8 cellular contexts compared by ENCODE assay signal in the genomic region with DNA sequence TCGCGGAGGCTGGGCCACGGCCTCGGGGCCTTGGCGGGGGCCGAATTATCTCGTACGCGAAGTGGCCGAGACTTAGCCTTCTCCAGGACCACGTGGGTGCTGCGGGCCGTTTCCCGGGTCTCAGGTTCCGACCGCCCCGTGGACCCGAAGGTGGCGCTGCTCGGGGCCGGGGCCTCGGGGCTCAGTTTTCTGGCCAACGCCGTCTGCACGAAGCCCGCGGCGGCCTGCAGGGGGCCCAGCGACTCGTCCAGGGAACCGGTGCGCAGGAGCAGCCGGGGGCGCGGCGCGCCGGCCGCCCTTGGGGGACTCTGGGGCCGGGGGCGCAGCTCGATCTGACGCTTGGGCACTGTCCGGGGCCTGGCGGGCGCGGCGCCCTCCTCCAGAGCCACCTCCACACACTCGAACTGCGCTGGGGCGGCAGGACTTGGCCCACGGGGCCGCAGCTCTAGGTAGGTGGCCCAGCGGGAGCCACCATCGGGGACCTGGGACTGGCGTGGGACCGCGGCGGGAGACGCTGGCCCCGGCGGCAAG. TPM values are rescaled to one million over a fixed set of nuclear protein-coding genes. Genes with fewer than 3 reads are reported as not detected.
DNase-seq lines count a peak whose midpoint lies in the region; ATAC-seq and TF ChIP-seq lines count a peak whose summit lies in the region.

No MANE protein-coding gene starts in this region.

- no peaks in the 10 kb centered on the region for H3K79me1 ChIP-seq in IMR-90 (ENCODE audit: low read depth in 1 of 2, low read length in 2 of 2)

- H3K56ac ChIP-seq in IMR-90 (ENCODE audit: extremely low read depth, insufficient read depth, low read length) = no peak overlapping the region

- H2AK5ac ChIP-seq in IMR-90 (ENCODE audit: low read depth, low read length) = no peak overlapping the region

- DNase-seq in COR-L47 (lab: John Stamatoyannopoulos, UW) (peak; percentile 27), IMR-90 (no peak), iPS DF 6.9 (ENCODE audit: low read depth, low spot score) (no peak), smooth muscle cell (lab: John Stamatoyannopoulos, UW; ENCODE audit: unreplicated experiment) (peak; percentile 44), cerebellar cortex (ENCODE audit: low spot score) (no peak)
- peak; percentile 80 for DNase-seq in activated naive CD8-positive, alpha-beta T cell treated with anti-CD3 and anti-CD28 coated beads for 36 hours

- H2BK5ac ChIP-seq in IMR-90 (ENCODE audit: low read depth, low read length, poor library complexity, severe bottlenecking) = no peak overlapping the region

- intact Hi-C loops in IMR-90 (cut with micrococcal nuclease) = no loop called here

- H3K27me3 ChIP-seq in IMR-90 (ENCODE audit: control insufficient read depth, insufficient read depth, low read length) (peaks cover 28% of the 10 kb centered on the region), iPS DF 6.9 (ENCODE audit: control insufficient read depth, insufficient read depth, low read length) (peaks cover 10% of the 10 kb centered on the region; the same call in 1 of the 2 replicates), smooth muscle cell (ENCODE audit: low read depth) (no peaks in the 10 kb centered on the region)

- no peak for TF ChIP-seq POLR2A in IMR-90 (IDR thresholded peaks at IDR 0.05; ENCODE audit: low read depth, low read length)

- H3K36me3 Mint-ChIP-seq in activated naive CD8-positive, alpha-beta T cell treated with anti-CD3 and anti-CD28 coated beads for 36 hours = peaks cover 14% of the 10 kb centered on the region

- H3K4me1 Mint-ChIP-seq in activated naive CD8-positive, alpha-beta T cell treated with anti-CD3 and anti-CD28 coated beads for 36 hours = peaks cover 42% of the 10 kb centered on the region

- H3K4me1 ChIP-seq in IMR-90 (ENCODE audit: control insufficient read depth, insufficient read depth, low read length) = peaks cover 3% of the 10 kb centered on the region; the same call in 1 of the 2 replicates
- peaks cover 9% of the 10 kb centered on the region for H3K4me1 ChIP-seq in iPS DF 6.9 (ENCODE audit: control insufficient read depth, insufficient read depth, low read length)
- H3K4me1 ChIP-seq in smooth muscle cell (ENCODE audit: low read depth) = peaks cover 3% of the 10 kb centered on the region

- H3F3A ChIP-seq in smooth muscle cell (ENCODE audit: low read depth) = no peaks in the 10 kb centered on the region

- no peaks in the 10 kb centered on the region for H3K79me2 ChIP-seq in smooth muscle cell (ENCODE audit: low read depth)

- no peak for ATAC-seq in IMR-90 (ENCODE audit: low read depth)
- ATAC-seq in HG02610 (IDR thresholded peaks at IDR 0.05; ENCODE audit: unreplicated experiment) = no peak
- ATAC-seq in HG02840 (IDR thresholded peaks at IDR 0.05; ENCODE audit: low FRiP score, unreplicated experiment) = no peak

- H3K9ac ChIP-seq in IMR-90 (ENCODE audit: low read depth, low read length) (no peak overlapping the region), smooth muscle cell (ENCODE audit: low read depth) (peak overlapping the region; percentile 35)

- in situ Hi-C loops in IMR-90 (cut with MboI; ENCODE audit: low sequenced_read_pairs) = no loop called here

- no peaks in the 10 kb centered on the region for H3K9me3 Mint-ChIP-seq in activated naive CD8-positive, alpha-beta T cell treated with anti-CD3 and anti-CD28 coated beads for 36 hours

- H2BK15ac ChIP-seq in IMR-90 (ENCODE audit: low read depth, low read length) = no peak overlapping the region

- 20% methylated on average over 16 of the region's 62 CpGs; no CpG with 5 or more reads in 1 of the 2 experiments for WGBS in IMR-90 (ENCODE audit: extremely low coverage in 2 of 2, insufficient read length in 1 of 2), 2 experiments
- no CpG with 5 or more reads among the region's 62 CpGs for WGBS in iPS DF 6.9 (ENCODE audit: insufficient coverage, insufficient read length)
- 2% methylated on average over 62 of the region's 62 CpGs for WGBS in smooth muscle cell (ENCODE audit: low lambda C conversion rate)

- no peak overlapping the region for H2BK20ac ChIP-seq in IMR-90 (ENCODE audit: low read depth, low read length)

- H3K4me3 ChIP-seq in IMR-90 (ENCODE audit: insufficient read depth, low read depth, low read length) (peak overlapping the region; percentile 24), iPS DF 6.9 (ENCODE audit: low read length) (peak overlapping the region; percentile 48; the same call in 1 of the 2 replicates), smooth muscle cell (peak overlapping the region; percentile 55)

- peak; percentile 17; the same call in 1 of the 2 replicates for TF ChIP-seq CTCF in IMR-90 (conservative IDR thresholded peaks at IDR 0.05; ENCODE audit: low read depth, low read length)
- TF ChIP-seq CTCF in smooth muscle cell (IDR thresholded peaks at IDR 0.05; ENCODE audit: borderline replicate concordance, insufficient read depth, poor library complexity, severe bottlenecking) = peak; percentile 52

- H2AFZ ChIP-seq in IMR-90 (replicated peaks; ENCODE audit: low read length, poor library complexity) = peak overlapping the region; percentile 83
- H2AFZ ChIP-seq in smooth muscle cell (ENCODE audit: low read depth) = peak overlapping the region; percentile 59

- H4K20me1 ChIP-seq in IMR-90 (ENCODE audit: insufficient read depth, low read length) (no peaks in the 10 kb centered on the region), smooth muscle cell (ENCODE audit: low read depth) (peaks cover 22% of the 10 kb centered on the region)

- BruUV-seq in IMR-90 (replicated peaks; lab: Mats Ljungman, UMichigan) = no TSS peak

- no peak overlapping the region for H3K4ac ChIP-seq in IMR-90 (ENCODE audit: low read depth, low read length)

- TF ChIP-seq RAD21 in IMR-90 (IDR thresholded peaks at IDR 0.05; ENCODE audit: low read length) = no peak

- H4K5ac ChIP-seq in IMR-90 (ENCODE audit: low read depth, low read length) = no peak overlapping the region

- POLR2A ChIA-PET in IMR-90 (lab: Charles Lee; ENCODE audit: unreplicated experiment) = no interaction called here

- H3K4me2 ChIP-seq in IMR-90 (ENCODE audit: low read depth, low read length) (no peak overlapping the region), smooth muscle cell (peak overlapping the region; percentile 85)

- no peak overlapping the region; a peak in 1 of 4 replicates for H4K8ac ChIP-seq in IMR-90 (ENCODE audit: low read depth in 2 of 2, low read length in 2 of 2)

- no peaks in the 10 kb centered on the region for H3K36me3 ChIP-seq in IMR-90 (ENCODE audit: control insufficient read depth, insufficient read depth, low read length)
- 0 out of 2 replicates have a peak, but pooled peaks cover under 1% of the 10 kb centered on the region for H3K36me3 ChIP-seq in iPS DF 6.9 (ENCODE audit: control insufficient read depth, insufficient read depth, low read length)
- no peaks in the 10 kb centered on the region for H3K36me3 ChIP-seq in smooth muscle cell (ENCODE audit: low read depth)

- no peak overlapping the region for H2BK120ac ChIP-seq in IMR-90 (ENCODE audit: low read depth, low read length)

- H3K9me3 ChIP-seq in IMR-90 (ENCODE audit: control insufficient read depth, insufficient read depth, low read length) = peaks cover 16% of the 10 kb centered on the region; the same call in 1 of the 2 replicates
- H3K9me3 ChIP-seq in iPS DF 6.9 (ENCODE audit: control insufficient read depth, insufficient read depth, low read length) = no peaks in the 10 kb centered on the region
- H3K9me3 ChIP-seq in smooth muscle cell (replicated peaks; ENCODE audit: low read depth) = no peaks in the 10 kb centered on the region

- H3K9me1 ChIP-seq in IMR-90 (ENCODE audit: insufficient read depth, low read length) = no peaks in the 10 kb centered on the region

- H3K18ac ChIP-seq in IMR-90 (ENCODE audit: low read depth, low read length) = no peak overlapping the region

- H3K23ac ChIP-seq in IMR-90 (ENCODE audit: low read depth, low read length) = no peak overlapping the region

- no peak overlapping the region for H4K91ac ChIP-seq in IMR-90 (ENCODE audit: insufficient read depth, low read depth, low read length)

- dilution Hi-C loops in IMR-90 (cut with HindIII; ENCODE audit: low sequenced_read_pairs, unreplicated experiment) = no loop called here

- H3K4me3 Mint-ChIP-seq in activated naive CD8-positive, alpha-beta T cell treated with anti-CD3 and anti-CD28 coated beads for 36 hours = peak overlapping the region; percentile 92

- H3K27ac ChIP-seq in IMR-90 (ENCODE audit: insufficient read depth, low read length) (no peak overlapping the region), iPS DF 6.9 (ENCODE audit: low read length) (no peak overlapping the region), smooth muscle cell (ENCODE audit: low read depth) (no peak overlapping the region)

- peak overlapping the region; percentile 57 for H2AK9ac ChIP-seq in IMR-90 (replicated peaks; ENCODE audit: low read depth, low read length, poor library complexity)

- CTCF ChIA-PET in IMR-90 (lab: Yijun Ruan, JAX) = no interaction called here

- no peak overlapping the region for H3K27ac Mint-ChIP-seq in activated naive CD8-positive, alpha-beta T cell treated with anti-CD3 and anti-CD28 coated beads for 36 hours

- H3K27me3 Mint-ChIP-seq in activated naive CD8-positive, alpha-beta T cell treated with anti-CD3 and anti-CD28 coated beads for 36 hours = no peaks in the 10 kb centered on the region

- H3K14ac ChIP-seq in IMR-90 (replicated peaks; ENCODE audit: low read depth, low read length) = no peak overlapping the region

RNA-seq across cellular contexts. Expression of gene PROB1, which starts 0.7 kb away (rescaled TPM):
- total RNA-seq in IMR-90 (2012; rRNA removed) (under 0.01 TPM in 2 replicates), smooth muscle cell (0.90 and 1.2 TPM in 2 replicates)
- polyA plus RNA-seq in IMR-90 (2012; rRNA removed) (0.36 and 0.38 TPM in 2 replicates), smooth muscle cell (3.8 and 5.7 TPM in 2 replicates)
- 0.29 and 0.45 TPM in 2 replicates for polyA plus RNA-seq in IMR-90 (2012; cell fraction: cytosol; rRNA removed)
- polyA plus RNA-seq in IMR-90 (2012; cell fraction: nucleus; rRNA removed; ENCODE audit: low replicate concordance) = 1.4 and 1.9 TPM in 2 replicates
- 1 to 10 TPM; 5.5 to 6.2 TPM for total RNA-seq in activated naive CD8-positive, alpha-beta T cell treated with anti-CD3 and anti-CD28 coated beads for 36 hours

RNA-seq across cellular contexts. Expression of gene MZB1, which starts 4.5 kb away (rescaled TPM):
- not detected in 2 replicates for total RNA-seq in IMR-90 (2012; rRNA removed)
- not detected in 2 replicates for polyA plus RNA-seq in IMR-90 (2012; rRNA removed)
- polyA plus RNA-seq in IMR-90 (2012; cell fraction: cytosol; rRNA removed) = not detected in 2 replicates
- polyA plus RNA-seq in IMR-90 (2012; cell fraction: nucleus; rRNA removed; ENCODE audit: low replicate concordance) = 0.14 TPM in 1 of 2 replicates, not detected in the other
- 10 to 100 TPM; 10.4 to 10.6 TPM for total RNA-seq in activated naive CD8-positive, alpha-beta T cell treated with anti-CD3 and anti-CD28 coated beads for 36 hours
- not detected in 2 replicates for total RNA-seq in smooth muscle cell
- polyA plus RNA-seq in smooth muscle cell = 0.19 TPM in 1 of 2 replicates, not detected in the other

RNA-seq across cellular contexts. Expression of gene SPATA24, which starts 9.7 kb away (rescaled TPM):
- total RNA-seq in IMR-90 (2012; rRNA removed) = 4.3 and 4.4 TPM in 2 replicates
- 3.8 and 4.1 TPM in 2 replicates for polyA plus RNA-seq in IMR-90 (2012; rRNA removed)
- polyA plus RNA-seq in IMR-90 (2012; cell fraction: cytosol; rRNA removed) = 1.2 and 2.1 TPM in 2 replicates
- 1.9 and 5.1 TPM in 2 replicates for polyA plus RNA-seq in IMR-90 (2012; cell fraction: nucleus; rRNA removed; ENCODE audit: low replicate concordance)
- 1 to 10 TPM; 2.2 to 4.0 TPM for total RNA-seq in activated naive CD8-positive, alpha-beta T cell treated with anti-CD3 and anti-CD28 coated beads for 36 hours
- 2.0 and 4.0 TPM in 2 replicates for total RNA-seq in smooth muscle cell
- 2.2 and 2.6 TPM in 2 replicates for polyA plus RNA-seq in smooth muscle cell

RNA-seq across cellular contexts. Expression of gene SLC23A1, which starts 11.1 kb away (rescaled TPM):
- total RNA-seq in IMR-90 (2012; rRNA removed) = not detected in 2 replicates
- polyA plus RNA-seq in IMR-90 (2012; rRNA removed) = not detected in 2 replicates
- 0.08 TPM in 1 of 2 replicates, not detected in the other for polyA plus RNA-seq in IMR-90 (2012; cell fraction: cytosol; rRNA removed)
- polyA plus RNA-seq in IMR-90 (2012; cell fraction: nucleus; rRNA removed; ENCODE audit: low replicate concordance) = 0.03 and 0.04 TPM in 2 replicates
- not detected for total RNA-seq in activated naive CD8-positive, alpha-beta T cell treated with anti-CD3 and anti-CD28 coated beads for 36 hours
- total RNA-seq in smooth muscle cell = not detected in 2 replicates
- 0.22 and 0.35 TPM in 2 replicates for polyA plus RNA-seq in smooth muscle cell

RNA-seq across cellular contexts. Expression of gene DNAJC18, which starts 45.1 kb away (rescaled TPM):
- 9.2 and 11.1 TPM in 2 replicates for total RNA-seq in IMR-90 (2012; rRNA removed)
- 6.3 and 8.5 TPM in 2 replicates for polyA plus RNA-seq in IMR-90 (2012; rRNA removed)
- 2.2 and 2.4 TPM in 2 replicates for polyA plus RNA-seq in IMR-90 (2012; cell fraction: cytosol; rRNA removed)
- polyA plus RNA-seq in IMR-90 (2012; cell fraction: nucleus; rRNA removed; ENCODE audit: low replicate concordance) = 0.99 and 6.1 TPM in 2 replicates
- 10 to 100 TPM; 20.5 to 21.8 TPM for total RNA-seq in activated naive CD8-positive, alpha-beta T cell treated with anti-CD3 and anti-CD28 coated beads for 36 hours
- total RNA-seq in smooth muscle cell = 6.3 and 16.9 TPM in 2 replicates
- 9.6 and 15.4 TPM in 2 replicates for polyA plus RNA-seq in smooth muscle cell

Comparison
In these comparisons a context has a peak if more than half of its experiments do, and no peak if none do; other contexts are left out.
1. DNase-seq: peak in COR-L47 (single experiment), activated naive CD8-positive, alpha-beta T cell treated with anti-CD3 and anti-CD28 coated beads for 36 hours (single experiment) and smooth muscle cell (single experiment); none in IMR-90 (single experiment), iPS DF 6.9 (single experiment) and cerebellar cortex (single experiment).
2. RNA of gene MZB1, which starts 4.5 kb away (total RNA-seq): 10.4 to 10.6 TPM in activated naive CD8-positive, alpha-beta T cell treated with anti-CD3 and anti-CD28 coated beads for 36 hours; not detected in IMR-90 and not detected in smooth muscle cell; every median in the first group is over 10 times any median in the second.
3. Peak in every context shown above with its lines, with median percentiles within 50 percentile points of each other: H3K4me3 ChIP-seq.